Comparison of ENCODE assay signal across 8 cellular contexts in the genomic region with DNA sequence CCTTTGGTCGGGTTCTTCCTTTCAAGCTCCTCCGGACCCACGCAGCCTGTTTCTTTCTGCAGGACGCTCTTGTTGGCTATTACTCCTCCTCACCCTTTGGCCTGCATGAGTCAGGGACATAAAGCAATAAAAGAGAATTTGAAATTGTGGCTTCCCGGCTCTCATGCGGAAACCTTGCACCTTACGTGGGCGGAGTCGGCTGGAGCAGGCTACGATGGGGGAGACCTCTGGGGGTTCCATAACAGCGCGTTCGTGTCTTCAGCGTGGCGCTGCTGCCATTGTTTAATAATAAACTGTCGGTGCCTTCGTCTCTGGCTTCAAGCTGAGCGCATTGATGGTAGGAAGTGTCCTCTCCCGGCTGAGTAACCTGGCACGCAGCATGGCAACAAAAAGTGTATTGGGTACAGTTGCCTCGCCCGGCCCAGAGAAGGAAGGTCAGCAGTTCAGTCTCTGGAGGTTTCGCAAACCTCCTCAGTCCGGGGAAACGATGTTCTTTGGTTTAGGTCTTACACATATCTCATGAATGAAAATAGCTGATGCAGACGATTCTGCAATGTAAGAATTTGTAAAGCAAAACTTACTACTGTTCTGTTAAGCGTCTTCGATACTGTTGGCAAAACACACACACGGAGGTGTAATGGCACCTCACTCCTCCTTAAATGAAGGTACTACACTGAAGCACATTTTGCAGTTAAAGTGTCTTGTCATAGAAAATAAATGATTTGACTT. TPM values are rescaled to one million over a fixed set of nuclear protein-coding genes. Genes with fewer than 3 reads are reported as not detected.
A peak's percentile ranks its signal among the peaks of the same experiment; 100 is the strongest.
DNase-seq lines count a peak whose midpoint lies in the region; ATAC-seq and TF ChIP-seq lines count a peak whose summit lies in the region.

No MANE protein-coding gene starts in this region.

- H3K4me1 Mint-ChIP-seq in activated naive CD8-positive, alpha-beta T cell treated with anti-CD3 and anti-CD28 coated beads, Interleukin-2, amount 10 ng/mL, durations not matched to agents 7 days and 5 days: peaks cover 24% of the 10 kb centered on the region

- no peaks in the 10 kb centered on the region for H3K9me3 Mint-ChIP-seq in activated naive CD8-positive, alpha-beta T cell treated with anti-CD3 and anti-CD28 coated beads, Interleukin-2, amount 10 ng/mL, durations not matched to agents 7 days and 5 days

- ATAC-seq in HG02588 (IDR thresholded peaks at IDR 0.05; ENCODE audit: unreplicated experiment) (peak; percentile 16), right cardiac atrium (peak; percentile 69 to 70)
- peak; percentile 37 for ATAC-seq in activated naive CD8-positive, alpha-beta T cell treated with anti-CD3 and anti-CD28 coated beads, Interleukin-2, amount 10 ng/mL, durations not matched to agents 7 days and 5 days (ENCODE audit: low read depth)

- no peaks in the 10 kb centered on the region for H3K27me3 ChIP-seq in right cardiac atrium (ENCODE audit: control insufficient read depth, insufficient read depth)

- intact Hi-C loops in right cardiac atrium (cut with DNase I): no loop called here

- H3K4me3 ChIP-seq in right cardiac atrium (ENCODE audit: low read length) (peak overlapping the region; percentile 78), retinal pigment epithelial cell (ENCODE audit: low read length) (peak overlapping the region; percentile 96)

- peaks cover 19% of the 10 kb centered on the region for H3K27me3 Mint-ChIP-seq in activated naive CD8-positive, alpha-beta T cell treated with anti-CD3 and anti-CD28 coated beads, Interleukin-2, amount 10 ng/mL, durations not matched to agents 7 days and 5 days

- H3K9me3 ChIP-seq in right cardiac atrium (ENCODE audit: control insufficient read depth, low read length): no peaks in the 10 kb centered on the region

- peak overlapping the region; percentile 91 for H3K27ac ChIP-seq in right cardiac atrium (ENCODE audit: low read length)

- WGBS in right cardiac atrium: 1% methylated on average over 29 of the region's 29 CpGs

- peaks cover 11% of the 10 kb centered on the region for H3K36me3 Mint-ChIP-seq in activated naive CD8-positive, alpha-beta T cell treated with anti-CD3 and anti-CD28 coated beads, Interleukin-2, amount 10 ng/mL, durations not matched to agents 7 days and 5 days

- TF ChIP-seq CTCF in retinal pigment epithelial cell (conservative IDR thresholded peaks at IDR 0.05; ENCODE audit: low read depth, low read length): no peak

- peak overlapping the region; percentile 99 for H3K27ac Mint-ChIP-seq in activated naive CD8-positive, alpha-beta T cell treated with anti-CD3 and anti-CD28 coated beads, Interleukin-2, amount 10 ng/mL, durations not matched to agents 7 days and 5 days

- peak overlapping the region; percentile 99 for H3K4me3 Mint-ChIP-seq in activated naive CD8-positive, alpha-beta T cell treated with anti-CD3 and anti-CD28 coated beads, Interleukin-2, amount 10 ng/mL, durations not matched to agents 7 days and 5 days

- DNase-seq in activated gamma-delta T cell treated with Interleukin-2 at 50 U/mL for 16 hours (peak; percentile 55), activated gamma-delta T cell (lab: John Stamatoyannopoulos, UW) (no peak), NCI-H1092 (lab: John Stamatoyannopoulos, UW) (peak; percentile 12), right cardiac atrium (peak; percentile 61 to 82 (median 76)), retinal pigment epithelial cell (ENCODE audit: low read depth) (no peak), NCI-H1436 (lab: John Stamatoyannopoulos, UW) (no peak)
- DNase-seq in activated naive CD8-positive, alpha-beta T cell treated with anti-CD3 and anti-CD28 coated beads, Interleukin-2, amount 10 ng/mL, durations not matched to agents 7 days and 5 days: no peak

- H3K4me1 ChIP-seq in right cardiac atrium (ENCODE audit: control insufficient read depth, insufficient read depth, low read length): no peaks in the 10 kb centered on the region

- POLR2A ChIA-PET in activated naive CD8-positive, alpha-beta T cell treated with anti-CD3 and anti-CD28 coated beads, Interleukin-2, amount 10 ng/mL, durations not matched to agents 7 days and 5 days (lab: Charles Lee): interaction anchor here (1.1 to 1.2 kb wide), 2 partner anchors 213 to 647 kb away, joined by 3 to 5 read pairs; a partner anchor contains a TSS

RNA-seq across cellular contexts. Expression of a gene that starts 0.6 kb away (rescaled TPM):
- total RNA-seq in activated naive CD8-positive, alpha-beta T cell treated with anti-CD3 and anti-CD28 coated beads, Interleukin-2, amount 10 ng/mL, durations not matched to agents 7 days and 5 days: 10 to 100 TPM; 23.1 to 25.7 TPM
- total RNA-seq in right cardiac atrium: 10 to 100 TPM; 18.3 to 29.4 (median 20.9) TPM
- polyA plus RNA-seq in right cardiac atrium: 6.7 TPM

RNA-seq across cellular contexts. Expression of a gene that starts 4.5 kb away (rescaled TPM):
- total RNA-seq in activated naive CD8-positive, alpha-beta T cell treated with anti-CD3 and anti-CD28 coated beads, Interleukin-2, amount 10 ng/mL, durations not matched to agents 7 days and 5 days: under 1 TPM; 0.08 to 0.20 TPM
- total RNA-seq in right cardiac atrium: under 1 TPM; 0.72 to 0.85 (median 0.80) TPM
- polyA plus RNA-seq in right cardiac atrium: 0.11 TPM

Comparison
In these comparisons a context has a peak if more than half of its experiments do, and no peak if none do; other contexts are left out.
1. DNase-seq: peak in activated gamma-delta T cell treated with Interleukin-2 at 50 U/mL for 16 hours (single experiment), NCI-H1092 (single experiment) and right cardiac atrium (3 of 3); none in activated gamma-delta T cell (single experiment), activated naive CD8-positive, alpha-beta T cell treated with anti-CD3 and anti-CD28 coated beads, Interleukin-2, amount 10 ng/mL, durations not matched to agents 7 days and 5 days (single experiment), retinal pigment epithelial cell (single experiment) and NCI-H1436 (single experiment).
2. ATAC-seq: peak in every context shown above with its lines; median percentile 70 in right cardiac atrium; 37 in activated naive CD8-positive, alpha-beta T cell treated with anti-CD3 and anti-CD28 coated beads, Interleukin-2, amount 10 ng/mL, durations not matched to agents 7 days and 5 days; 16 in HG02588.